22 cellular contexts compared by ENCODE assay signal in genomic region chr18:40987581-40987980, GRCh38.
"Had no signal": no experiment of that assay in that cellular context is flagged by ENCODE, and none has a peak within 500 bp of the region (broad histone marks: within the 10 kb centered on the region; RNA-seq: fewer than 3 reads in every experiment).

No MANE protein-coding gene starts in this region.

- H3K27ac Mint-ChIP-seq: activated CD4-positive, alpha-beta memory T cell treated with anti-CD3 and anti-CD28 coated beads, Interleukin-2, amount 10 ng/mL, durations not matched to agents 7 days and 5 days; activated CD4-positive, alpha-beta T cell treated with anti-CD3 and anti-CD28 coated beads for 36 hours; activated naive CD4-positive, alpha-beta T cell treated with anti-CD3 and anti-CD28 coated beads, Interleukin-2, amount 10 ng/mL, durations not matched to agents 7 days and 5 days; activated naive CD8-positive, alpha-beta T cell treated with anti-CD3 and anti-CD28 coated beads for 36 hours; activated T-cell treated with anti-CD3 and anti-CD28 coated beads, Interleukin-2, amount 50 U/mL, for 72 hours; activated T-helper 2 cell treated with anti-CD3 and anti-CD28 coated beads, Interferon-gamma antibody, Interleukin-2, Interleukin-4, amounts not matched to agents 10 μg/mL and 5 μg/mL and 100 μg/mL, durations not matched to agents 14 hours and 24 hours and 36 hours; T-helper 17 cell had no signal

- H3K9me3 ChIP-seq: MG63 had no signal

- H3K27ac ChIP-seq: brain microvascular endothelial cell, KMS-11, VCaP had no signal

- H3K27me3 Mint-ChIP-seq: activated CD4-positive, alpha-beta memory T cell treated with anti-CD3 and anti-CD28 coated beads, Interleukin-2, amount 10 ng/mL, durations not matched to agents 7 days and 5 days; activated CD4-positive, alpha-beta T cell treated with anti-CD3 and anti-CD28 coated beads for 36 hours; activated naive CD4-positive, alpha-beta T cell treated with anti-CD3 and anti-CD28 coated beads, Interleukin-2, amount 10 ng/mL, durations not matched to agents 7 days and 5 days; activated naive CD8-positive, alpha-beta T cell treated with anti-CD3 and anti-CD28 coated beads for 36 hours; T-helper 17 cell had no signal

- H3K27me3 ChIP-seq: brain microvascular endothelial cell, MG63 had no signal

- H3K36me3 ChIP-seq: brain microvascular endothelial cell, MG63 had no signal

- H3K4me3 ChIP-seq: MG63 had no signal

- DNase-seq: activated CD4-positive, alpha-beta memory T cell treated with anti-CD3 and anti-CD28 coated beads, Interleukin-2, amount 10 ng/mL, durations not matched to agents 7 days and 5 days; activated CD4-positive, alpha-beta T cell treated with anti-CD3 and anti-CD28 coated beads for 36 hours; activated CD4-positive, alpha-beta T cell treated with anti-CD3 and anti-CD28 coated beads, Interleukin-2, amount 50 U/mL, for 1 hour; activated gamma-delta T cell treated with Interleukin-2 at 50 U/mL for 16 hours; activated naive CD4-positive, alpha-beta T cell treated with anti-CD3 and anti-CD28 coated beads, Interleukin-2, amount 10 ng/mL, durations not matched to agents 7 days and 5 days; activated naive CD8-positive, alpha-beta T cell treated with anti-CD3 and anti-CD28 coated beads for 36 hours; activated T-cell treated with anti-CD3 and anti-CD28 coated beads, Interleukin-2, amount 50 U/mL, for 72 hours; brain microvascular endothelial cell; cerebellar nuclear complex; MG63; NCI-H1105; NCI-H1436; NCI-H187 treated with DMSO at 0.1 percent for 48 hours; NCI-H2081 treated with DMSO at 0.1 percent for 48 hours; NCI-H226; NCI-H526; PC-3; SIG-M5; T-helper 17 cell had no signal

- H3K4me3 Mint-ChIP-seq: activated CD4-positive, alpha-beta memory T cell treated with anti-CD3 and anti-CD28 coated beads, Interleukin-2, amount 10 ng/mL, durations not matched to agents 7 days and 5 days; activated CD4-positive, alpha-beta T cell treated with anti-CD3 and anti-CD28 coated beads for 36 hours; activated naive CD4-positive, alpha-beta T cell treated with anti-CD3 and anti-CD28 coated beads, Interleukin-2, amount 10 ng/mL, durations not matched to agents 7 days and 5 days; activated naive CD8-positive, alpha-beta T cell treated with anti-CD3 and anti-CD28 coated beads for 36 hours; activated T-cell treated with anti-CD3 and anti-CD28 coated beads, Interleukin-2, amount 50 U/mL, for 72 hours; T-helper 17 cell had no signal

- H3K4me1 Mint-ChIP-seq: activated CD4-positive, alpha-beta memory T cell treated with anti-CD3 and anti-CD28 coated beads, Interleukin-2, amount 10 ng/mL, durations not matched to agents 7 days and 5 days; activated CD4-positive, alpha-beta T cell treated with anti-CD3 and anti-CD28 coated beads for 36 hours; activated naive CD4-positive, alpha-beta T cell treated with anti-CD3 and anti-CD28 coated beads, Interleukin-2, amount 10 ng/mL, durations not matched to agents 7 days and 5 days; activated naive CD8-positive, alpha-beta T cell treated with anti-CD3 and anti-CD28 coated beads for 36 hours; T-helper 17 cell had no signal

- H3K36me3 Mint-ChIP-seq: activated naive CD4-positive, alpha-beta T cell treated with anti-CD3 and anti-CD28 coated beads, Interleukin-2, amount 10 ng/mL, durations not matched to agents 7 days and 5 days; activated naive CD8-positive, alpha-beta T cell treated with anti-CD3 and anti-CD28 coated beads for 36 hours had no signal

- ATAC-seq: activated CD4-positive, alpha-beta T cell treated with anti-CD3 and anti-CD28 coated beads for 36 hours; activated T-cell treated with anti-CD3 and anti-CD28 coated beads, Interleukin-2, amount 50 U/mL, for 72 hours; PC-3; T-helper 17 cell had no signal
